Comparison of ENCODE assay signal across 30 cellular contexts in genomic region chr14:105367116-105368031, GRCh38. TPM values are rescaled to one million over a fixed set of nuclear protein-coding genes. Genes with fewer than 3 reads are reported as not detected.
"Had no signal": no experiment of that assay in that cellular context is flagged by ENCODE, and none has a peak within 500 bp of the region (broad histone marks: within the 10 kb centered on the region; RNA-seq: fewer than 3 reads in every experiment).

No MANE protein-coding gene starts in this region.

- FAIRE-seq: small intestine, TTC549 had no signal

- H3K36me3 Mint-ChIP-seq: activated CD4-positive, alpha-beta memory T cell treated with anti-CD3 and anti-CD28 coated beads for 36 hours; natural killer cell had no signal

- H3K27me3 ChIP-seq: body of pancreas, heart left ventricle, sigmoid colon, suprapubic skin, tibial nerve had no signal

- H3K4me1 Mint-ChIP-seq: endodermal cell had no signal

- H3K27me3 Mint-ChIP-seq: activated naive CD4-positive, alpha-beta T cell treated with anti-CD3 and anti-CD28 coated beads, Interleukin-2, amount 50 U/mL, for 24 hours; stimulated activated memory B cell treated with anti-CD40 and anti-IgM and Interleukin-4, amounts not matched to agents 10 μg/mL and 1 μg/mL and 100 μg/mL, for 72 hours had no signal

- ATAC-seq: body of pancreas; esophagus mucosa; heart left ventricle; natural killer cell; stimulated activated memory B cell treated with anti-CD40 and anti-IgM and Interleukin-4, amounts not matched to agents 10 μg/mL and 1 μg/mL and 100 μg/mL, for 72 hours; stimulated activated naive CD8-positive, alpha-beta T cell treated with anti-CD3 and anti-CD28 coated beads, Interleukin-15, amount 100 ng/mL, for 72 hours had no signal

- H3K27ac ChIP-seq: body of pancreas, heart left ventricle, left ventricle myocardium inferior, neutrophil, sigmoid colon, suprapubic skin, tibial nerve, WERI-Rb-1 had no signal

- H3K9me3 Mint-ChIP-seq: activated CD4-positive, alpha-beta memory T cell treated with anti-CD3 and anti-CD28 coated beads for 36 hours; activated CD4-positive, alpha-beta T cell treated with anti-CD3 and anti-CD28 coated beads, Interleukin-2, amount 10 ng/mL, durations not matched to agents 24 days and 14 days; activated naive CD4-positive, alpha-beta T cell treated with anti-CD3 and anti-CD28 coated beads, Interleukin-2, amount 50 U/mL, for 24 hours; endodermal cell; natural killer cell; stimulated activated memory B cell treated with anti-CD40 and anti-IgM and Interleukin-4, amounts not matched to agents 10 μg/mL and 1 μg/mL and 100 μg/mL, for 72 hours; stimulated activated naive CD8-positive, alpha-beta T cell treated with anti-CD3 and anti-CD28 coated beads, Interleukin-15, amount 100 ng/mL, for 72 hours had no signal

- H3K9me3 ChIP-seq: body of pancreas, heart left ventricle, left ventricle myocardium inferior, neutrophil, sigmoid colon, suprapubic skin had no signal

- H3K27ac Mint-ChIP-seq: activated CD4-positive, alpha-beta memory T cell treated with anti-CD3 and anti-CD28 coated beads for 36 hours; activated CD4-positive, alpha-beta T cell treated with anti-CD3 and anti-CD28 coated beads, Interleukin-2, amount 10 ng/mL, durations not matched to agents 24 days and 14 days; activated naive CD4-positive, alpha-beta T cell treated with anti-CD3 and anti-CD28 coated beads, Interleukin-2, amount 50 U/mL, for 24 hours; endodermal cell; natural killer cell; stimulated activated memory B cell treated with anti-CD40 and anti-IgM and Interleukin-4, amounts not matched to agents 10 μg/mL and 1 μg/mL and 100 μg/mL, for 72 hours; stimulated activated naive CD8-positive, alpha-beta T cell treated with anti-CD3 and anti-CD28 coated beads, Interleukin-15, amount 100 ng/mL, for 72 hours had no signal

- DNase-seq: activated CD4-positive, alpha-beta memory T cell treated with anti-CD3 and anti-CD28 coated beads for 36 hours; activated CD4-positive, alpha-beta T cell treated with anti-CD3 and anti-CD28 coated beads, Interleukin-2, amount 10 ng/mL, durations not matched to agents 24 days and 14 days; activated CD4-positive, CD25-positive, alpha-beta regulatory T cell treated with anti-CD3 and anti-CD28 coated beads, Interleukin-2, amount 50 U/mL, for 72 hours; activated CD8-positive, alpha-beta memory T cell treated with anti-CD3 and anti-CD28 coated beads, Interleukin-2, amount 50 U/mL, for 4 hours; activated gamma-delta T cell treated with Interleukin-2 at 50 U/mL for 16 hours; activated T-cell treated with anti-CD3 and anti-CD28 coated beads, Interleukin-2, amount 50 U/mL, for 1 hour; body of pancreas; endodermal cell; foreskin fibroblast; kidney glomerular epithelial cell; left ventricle myocardium inferior; mesendoderm; natural killer cell; sigmoid colon; small intestine; stimulated activated CD4-positive, alpha-beta T cell treated with anti-CD3 and anti-CD28 coated beads, Interleukin-1b, Interleukin-23, amount 100 ng/mL, for 48 hours; stimulated activated CD4-positive, alpha-beta T cell treated with anti-CD3 and anti-CD28 coated beads, Interleukin-4, amount 100 ng/mL, for 4 hours; stimulated activated CD8-positive, alpha-beta memory T cell treated with anti-CD3 and anti-CD28 coated beads, Interleukin-4, amount 100 ng/mL, for 48 hours; stimulated activated naive CD8-positive, alpha-beta T cell treated with anti-CD3 and anti-CD28 coated beads, Interleukin-15, amount 100 ng/mL, for 72 hours; T-helper 9 cell; WERI-Rb-1 had no signal

- H3K4me3 Mint-ChIP-seq: activated CD4-positive, alpha-beta memory T cell treated with anti-CD3 and anti-CD28 coated beads for 36 hours; activated CD4-positive, alpha-beta T cell treated with anti-CD3 and anti-CD28 coated beads, Interleukin-2, amount 10 ng/mL, durations not matched to agents 24 days and 14 days; activated naive CD4-positive, alpha-beta T cell treated with anti-CD3 and anti-CD28 coated beads, Interleukin-2, amount 50 U/mL, for 24 hours; endodermal cell; natural killer cell; stimulated activated memory B cell treated with anti-CD40 and anti-IgM and Interleukin-4, amounts not matched to agents 10 μg/mL and 1 μg/mL and 100 μg/mL, for 72 hours; stimulated activated naive CD8-positive, alpha-beta T cell treated with anti-CD3 and anti-CD28 coated beads, Interleukin-15, amount 100 ng/mL, for 72 hours had no signal

- H3K4me1 ChIP-seq: body of pancreas had no signal

- H3K4me3 ChIP-seq: body of pancreas, heart left ventricle, left ventricle myocardium inferior, lung, sigmoid colon, suprapubic skin, tibial nerve had no signal

RNA-seq across cellular contexts. Expression of gene TEX22, which starts 31.0 kb away (rescaled TPM):
- total RNA-seq: sigmoid colon had no signal
